ENCODE assay signal across 8 cellular contexts in the genomic region with DNA sequence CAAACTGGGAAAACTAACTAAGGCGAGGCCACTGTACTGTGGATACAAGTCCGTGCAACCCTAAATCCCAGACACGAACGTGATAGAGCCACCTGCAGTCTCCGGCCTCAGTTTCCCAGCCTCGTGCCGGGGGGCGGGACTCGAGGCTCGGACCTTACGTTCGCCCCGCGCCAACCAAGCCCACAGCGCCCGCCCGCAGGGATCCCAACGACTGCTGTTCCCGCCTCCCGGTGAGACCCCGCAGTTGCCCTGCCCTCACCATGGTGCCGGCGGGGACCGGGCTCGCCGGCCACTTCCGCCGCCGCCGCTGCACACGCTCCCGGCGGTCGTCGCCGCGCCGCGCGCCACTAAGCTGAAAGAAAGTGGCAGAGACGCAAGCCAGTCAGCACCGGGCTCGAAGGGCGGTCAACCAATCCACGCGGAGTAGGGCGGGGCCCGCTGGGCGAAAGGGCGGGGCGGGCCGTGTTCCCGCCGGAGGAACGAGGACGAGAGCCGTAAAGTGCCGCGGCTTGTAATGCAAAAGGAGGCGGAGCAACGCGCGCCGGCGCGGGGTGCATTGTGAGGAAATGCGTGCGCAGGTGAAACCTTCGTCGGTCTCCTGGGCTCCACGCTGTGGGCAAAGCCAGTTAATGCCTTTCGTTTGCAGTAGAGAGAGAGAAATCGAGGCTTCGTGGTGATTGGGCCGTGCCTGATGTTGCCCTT. TPM values are rescaled to one million over a fixed set of nuclear protein-coding genes. Genes with fewer than 3 reads are reported as not detected.
DNase-seq lines count a peak whose midpoint lies in the region; TF ChIP-seq lines count a peak whose summit lies in the region.

Gene LSM4, minus strand, starts transcription at position 318 of the 702 bp plus-strand sequence. Its CDS starts 56 bp downstream, at position 262.

- TF ChIP-seq POLR2A in stomach (IDR thresholded peaks at IDR 0.05): peak in 2 of 4 donors; percentile 27 to 47

- intact Hi-C loops in stomach (cut with DNase I; ENCODE audit: low total_unique reads): no loop called here

- peaks cover 17% of the 10 kb centered on the region for H3K4me1 ChIP-seq in MM.1S (ENCODE audit: low read length)
- peaks cover 58 to 62% (median 59%) of the 10 kb centered on the region in 4 donors for H3K4me1 ChIP-seq in stomach

- TF ChIP-seq RAD21 in neural cell (conservative IDR thresholded peaks at IDR 0.05): peak; percentile 73

- peak within 1 kb of the TSS; percentile 93 for H3K9ac ChIP-seq in MM.1S (ENCODE audit: low read length)
- peak within 1 kb of the TSS; percentile 79 for H3K9ac ChIP-seq in neural cell (ENCODE audit: low read length)

- H2AFZ ChIP-seq in MM.1S (ENCODE audit: low read length): peak within 1 kb of the TSS; percentile 86
- peak within 1 kb of the TSS; percentile 70 for H2AFZ ChIP-seq in neural cell (ENCODE audit: low read depth, low read length)

- DNase-seq in GF-D8 (lab: John Stamatoyannopoulos, UW) (peak; percentile 96), HCEC 1CT (peak; percentile 97), MM.1S (peak; percentile 99), SIG-M5 (lab: John Stamatoyannopoulos, UW) (peak; percentile 69), activated gamma-delta T cell (lab: John Stamatoyannopoulos, UW) (peak; percentile 98), fibroblast of the conjunctiva (ENCODE audit: low read depth) (peak; percentile 91), stomach (peak; percentile 100)

- peak within 1 kb of the TSS; percentile 93 for H3K4me2 ChIP-seq in MM.1S (ENCODE audit: low read depth, low read length)
- peak within 1 kb of the TSS; percentile 97 for H3K4me2 ChIP-seq in neural cell (ENCODE audit: low read length)

- H3K79me2 ChIP-seq in MM.1S (ENCODE audit: low read length) (peaks cover 44% of the 10 kb centered on the region), neural cell (replicated peaks; ENCODE audit: insufficient read depth, low read length) (peaks cover 17% of the 10 kb centered on the region)

- H3K27ac ChIP-seq in MM.1S (ENCODE audit: low read length): peak within 1 kb of the TSS; percentile 80
- H3K27ac ChIP-seq in neural cell (ENCODE audit: low read length): peak within 1 kb of the TSS; percentile 97
- H3K27ac ChIP-seq in stomach: peak within 1 kb of the TSS; percentile 90 to 95 (median 94)

- H3K9me2 ChIP-seq in MM.1S (replicated peaks; ENCODE audit: insufficient read depth, low read length): no peaks in the 10 kb centered on the region
- H3K9me2 ChIP-seq in neural cell (ENCODE audit: insufficient read depth, low read length): no peaks in the 10 kb centered on the region

- TF ChIP-seq CTCF in MM.1S (IDR thresholded peaks at IDR 0.05; ENCODE audit: low read length) (peak; percentile 48), neural cell (IDR thresholded peaks at IDR 0.05; ENCODE audit: poor library complexity, severe bottlenecking) (peak; percentile 80), stomach (IDR thresholded peaks at IDR 0.05) (peak in 2 of 7 experiments; percentile 12 to 32)

- H3F3A ChIP-seq in MM.1S (ENCODE audit: insufficient read depth, low read length): peaks cover 10% of the 10 kb centered on the region
- H3F3A ChIP-seq in neural cell (ENCODE audit: insufficient read depth, low read length, poor library complexity, severe bottlenecking): no peaks in the 10 kb centered on the region

- no peaks in the 10 kb centered on the region for H3K9me3 ChIP-seq in MM.1S (replicated peaks; ENCODE audit: insufficient read depth, low read length)
- no peaks in the 10 kb centered on the region for H3K9me3 ChIP-seq in neural cell (ENCODE audit: low read length)
- H3K9me3 ChIP-seq in stomach: no peaks in the 10 kb centered on the region

- no peaks in the 10 kb centered on the region for H3K36me3 ChIP-seq in MM.1S (replicated peaks; ENCODE audit: insufficient read depth, low read length)
- no peaks in the 10 kb centered on the region for H3K36me3 ChIP-seq in neural cell (ENCODE audit: insufficient read depth, low read length)
- H3K36me3 ChIP-seq in stomach: no peaks in the 10 kb centered on the region

- H3K4me3 ChIP-seq in MM.1S (ENCODE audit: low read length) (peak within 1 kb of the TSS; percentile 84), neural cell (ENCODE audit: low read length) (peak within 1 kb of the TSS; percentile 91), stomach (peak within 1 kb of the TSS; percentile 60 to 86 (median 75))

- H3K27me3 ChIP-seq in MM.1S (replicated peaks; ENCODE audit: insufficient read depth, low read length) (no peaks in the 10 kb centered on the region), neural cell (ENCODE audit: insufficient read depth, low read depth, low read length) (no peaks in the 10 kb centered on the region), stomach (no peaks in the 10 kb centered on the region)

- H4K20me1 ChIP-seq in MM.1S (ENCODE audit: insufficient read depth, low read length) (no peaks in the 10 kb centered on the region), neural cell (ENCODE audit: insufficient read depth) (no peaks in the 10 kb centered on the region)

- 0 to 1% (median 0%) methylated on average over 42 to 75 of the region's 75 CpGs for WGBS in stomach, 5 donors

- TF ChIP-seq EP300 in neural cell (conservative IDR thresholded peaks at IDR 0.05; ENCODE audit: poor library complexity, severe bottlenecking): no peak
- no peak for TF ChIP-seq EP300 in stomach (IDR thresholded peaks at IDR 0.05)

TF ChIP-seq in neural cell, 6 proteins besides CTCF, POLR2A, EP300 and RAD21:
- peak; percentile 53 for TF ChIP-seq TAF1 (IDR thresholded peaks at IDR 0.05; ENCODE audit: low read depth)
- peak; percentile 99 for TF ChIP-seq MXI1 (conservative IDR thresholded peaks at IDR 0.05; ENCODE audit: poor library complexity, severe bottlenecking)
- TF ChIP-seq SMC3 (conservative IDR thresholded peaks at IDR 0.05; ENCODE audit: poor library complexity): peak; percentile 86
- TF ChIP-seq EZH2 (IDR thresholded peaks at IDR 0.05; ENCODE audit: borderline replicate concordance, insufficient read depth, low read length, poor library complexity, severe bottlenecking): no peak
- TF ChIP-seq, protein P1, sequence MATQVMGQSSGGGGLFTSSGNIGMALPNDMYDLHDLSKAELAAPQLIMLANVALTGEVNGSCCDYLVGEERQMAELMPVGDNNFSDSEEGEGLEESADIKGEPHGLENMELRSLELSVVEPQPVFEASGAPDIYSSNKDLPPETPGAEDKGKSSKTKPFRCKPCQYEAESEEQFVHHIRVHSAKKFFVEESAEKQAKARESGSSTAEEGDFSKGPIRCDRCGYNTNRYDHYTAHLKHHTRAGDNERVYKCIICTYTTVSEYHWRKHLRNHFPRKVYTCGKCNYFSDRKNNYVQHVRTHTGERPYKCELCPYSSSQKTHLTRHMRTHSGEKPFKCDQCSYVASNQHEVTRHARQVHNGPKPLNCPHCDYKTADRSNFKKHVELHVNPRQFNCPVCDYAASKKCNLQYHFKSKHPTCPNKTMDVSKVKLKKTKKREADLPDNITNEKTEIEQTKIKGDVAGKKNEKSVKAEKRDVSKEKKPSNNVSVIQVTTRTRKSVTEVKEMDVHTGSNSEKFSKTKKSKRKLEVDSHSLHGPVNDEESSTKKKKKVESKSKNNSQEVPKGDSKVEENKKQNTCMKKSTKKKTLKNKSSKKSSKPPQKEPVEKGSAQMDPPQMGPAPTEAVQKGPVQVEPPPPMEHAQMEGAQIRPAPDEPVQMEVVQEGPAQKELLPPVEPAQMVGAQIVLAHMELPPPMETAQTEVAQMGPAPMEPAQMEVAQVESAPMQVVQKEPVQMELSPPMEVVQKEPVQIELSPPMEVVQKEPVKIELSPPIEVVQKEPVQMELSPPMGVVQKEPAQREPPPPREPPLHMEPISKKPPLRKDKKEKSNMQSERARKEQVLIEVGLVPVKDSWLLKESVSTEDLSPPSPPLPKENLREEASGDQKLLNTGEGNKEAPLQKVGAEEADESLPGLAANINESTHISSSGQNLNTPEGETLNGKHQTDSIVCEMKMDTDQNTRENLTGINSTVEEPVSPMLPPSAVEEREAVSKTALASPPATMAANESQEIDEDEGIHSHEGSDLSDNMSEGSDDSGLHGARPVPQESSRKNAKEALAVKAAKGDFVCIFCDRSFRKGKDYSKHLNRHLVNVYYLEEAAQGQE (IDR thresholded peaks at IDR 0.05; ENCODE audit: borderline replicate concordance): peak; percentile 48
- TF ChIP-seq POLR2AphosphoS5 (IDR thresholded peaks at IDR 0.05): peak; percentile 77

RNA-seq across cellular contexts. Expression of gene LSM4, which starts in this region (rescaled TPM):
- polyA plus RNA-seq in neural cell (382 and 410 TPM in 2 replicates), stomach (100 to 1,000 TPM; 114 to 181 (median 173) TPM)
- polyA minus RNA-seq in neural cell: 127 and 138 TPM in 2 replicates
- 100 to 1,000 TPM in 2 of 5 donors, 10 to 100 TPM in 3; 24.1 to 185 (median 98.6) TPM for total RNA-seq in stomach

Comparison
In these comparisons a context has a peak if more than half of its experiments do, and no peak if none do; other contexts are left out.
1. Peak in every context shown above with its lines: DNase-seq, H3K4me3 ChIP-seq and H3K27ac ChIP-seq.